In genomic region chr1:155208406-155208655, GRCh38 we compare ENCODE assay signal across 8 cellular contexts. TPM values are rescaled to one million over a fixed set of nuclear protein-coding genes. Genes with fewer than 3 reads are reported as not detected.
DNase-seq lines count a peak whose midpoint lies in the region; TF ChIP-seq lines count a peak whose summit lies in the region.

No MANE protein-coding gene starts in this region.

- H3K4me1 Mint-ChIP-seq in progenitor cell of endocrine pancreas (ENCODE audit: low read depth), result peaks cover 19% of the 10 kb centered on the region

- peaks cover 36% of the 10 kb centered on the region for H3K4me1 ChIP-seq in DOHH2 (ENCODE audit: control insufficient read depth, low read length)
- peaks cover 26% of the 10 kb centered on the region for H3K4me1 ChIP-seq in PC-9 (replicated peaks; ENCODE audit: insufficient read depth)

- H3K4me2 ChIP-seq in DOHH2 (ENCODE audit: low read length) (peak overlapping the region; percentile 93), PC-9 (peak overlapping the region; percentile 98)

- no TSS peak for BruUV-seq in PC-9 (replicated peaks; lab: Mats Ljungman, UMichigan)

- H3F3A ChIP-seq in DOHH2 (ENCODE audit: control insufficient read depth, insufficient read depth), result peaks cover 5% of the 10 kb centered on the region
- H3F3A ChIP-seq in PC-9 (ENCODE audit: insufficient read depth, low read depth), result peaks cover 11% of the 10 kb centered on the region; the same call in 1 of the 2 replicates

- no peaks in the 10 kb centered on the region for H3K9me2 ChIP-seq in DOHH2 (replicated peaks; ENCODE audit: control insufficient read depth, low read length)
- no peaks in the 10 kb centered on the region for H3K9me2 ChIP-seq in PC-9 (ENCODE audit: insufficient read depth)

- H3K9me3 Mint-ChIP-seq in progenitor cell of endocrine pancreas (ENCODE audit: low read depth), result no peaks in the 10 kb centered on the region

- H4K20me1 ChIP-seq in DOHH2 (ENCODE audit: control insufficient read depth, insufficient read depth, low read depth, low read length), result no peaks in the 10 kb centered on the region
- H4K20me1 ChIP-seq in PC-9 (ENCODE audit: insufficient read depth), result no peaks in the 10 kb centered on the region

- H3K27me3 ChIP-seq in DOHH2 (ENCODE audit: control insufficient read depth, low read length) (no peaks in the 10 kb centered on the region), PC-9 (ENCODE audit: insufficient read depth, low read depth) (no peaks in the 10 kb centered on the region)

- CTCF ChIA-PET in PC-9 (lab: Charles Lee), result interaction anchor here (0.7 to 1.0 kb wide), 2 partner anchors 15 to 18 kb away, joined by 3 read pairs; no protein-coding TSS in a partner anchor

- peak overlapping the region; percentile 91 for H2AFZ ChIP-seq in PC-9

- peaks cover 11% of the 10 kb centered on the region for H3K79me2 ChIP-seq in DOHH2 (ENCODE audit: control insufficient read depth, low read length)
- peaks cover 18% of the 10 kb centered on the region for H3K79me2 ChIP-seq in PC-9 (ENCODE audit: low read depth)

- H3K36me3 ChIP-seq in DOHH2 (ENCODE audit: control insufficient read depth, low read length) (peaks cover 4% of the 10 kb centered on the region), PC-9 (ENCODE audit: low read depth) (no peaks in the 10 kb centered on the region)

- intact Hi-C loops in PC-9 (cut with micrococcal nuclease; ENCODE audit: unreplicated experiment), result loop anchor here (1.0 kb wide), 1 partner anchor 35 kb away; the partner anchor contains the start of genes KRTCAP2 and TRIM46

- H3K4me3 ChIP-seq in DOHH2 (ENCODE audit: low read length) (peak overlapping the region; percentile 97), PC-9 (peak overlapping the region; percentile 78), epithelial cell of proximal tubule (ENCODE audit: low read depth, low read length) (peak overlapping the region; percentile 100)

- TF ChIP-seq CTCF in DOHH2 (IDR thresholded peaks at IDR 0.05; ENCODE audit: low read depth, low read length, poor library complexity, severe bottlenecking) (no peak), PC-9 (conservative IDR thresholded peaks at IDR 0.05) (no peak), epithelial cell of proximal tubule (conservative IDR thresholded peaks at IDR 0.05; ENCODE audit: low read depth, low read length) (no peak), progenitor cell of endocrine pancreas (IDR thresholded peaks at IDR 0.05; ENCODE audit: unreplicated experiment) (no peak)

- H3K27me3 Mint-ChIP-seq in progenitor cell of endocrine pancreas, result no peaks in the 10 kb centered on the region

- DNase-seq in PC-9, result no peak
- no peak for DNase-seq in epithelial cell of proximal tubule (ENCODE audit: low read depth)
- no peak for DNase-seq in progenitor cell of endocrine pancreas (ENCODE audit: low spot score, unreplicated experiment)
- no peak for DNase-seq in Kasumi-1 (lab: John Stamatoyannopoulos, UW)
- DNase-seq in HPDE6-E6E7 (ENCODE audit: extremely low spot score), result no peak
- DNase-seq in NOMO-1 treated with dmso at 0.1 percent for 144 hours (lab: John Stamatoyannopoulos, UW; ENCODE audit: unreplicated experiment), result no peak
- no peak for DNase-seq in NCI-H1930 (lab: John Stamatoyannopoulos, UW)

- H3K9me3 ChIP-seq in DOHH2 (ENCODE audit: control insufficient read depth, insufficient read depth, low read length), result no peaks in the 10 kb centered on the region
- H3K9me3 ChIP-seq in PC-9 (ENCODE audit: insufficient read depth, low read depth), result no peaks in the 10 kb centered on the region

- H3K27ac Mint-ChIP-seq in progenitor cell of endocrine pancreas, result peak overlapping the region; percentile 95

- POLR2A ChIA-PET in PC-9 (lab: Charles Lee; ENCODE audit: unreplicated experiment), result interaction anchor here (0.6 to 0.7 kb wide), 3 partner anchors 18 to 100 kb away, joined by 3 to 5 read pairs (median 4); partner anchors contain the start of gene FDPS

- H3K36me3 Mint-ChIP-seq in progenitor cell of endocrine pancreas (ENCODE audit: insufficient read depth), result peaks cover 1% of the 10 kb centered on the region

- peak overlapping the region; percentile 76 for H3K27ac ChIP-seq in DOHH2 (ENCODE audit: low read depth, low read length)
- peak overlapping the region; percentile 74; the same call in 1 of the 2 replicates for H3K27ac ChIP-seq in PC-9

- peak overlapping the region; percentile 90 for H3K4me3 Mint-ChIP-seq in progenitor cell of endocrine pancreas (ENCODE audit: low read depth)

RNA-seq across cellular contexts. Expression of gene MTX1, which starts 0.2 kb away (rescaled TPM):
- 56.1 and 68.9 TPM in 2 replicates for total RNA-seq in PC-9 (2021)
- total RNA-seq in epithelial cell of proximal tubule, result 75.2 and 132 TPM in 2 replicates
- total RNA-seq in progenitor cell of endocrine pancreas, result 38.1 and 38.7 TPM in 2 replicates

RNA-seq across cellular contexts. Expression of gene THBS3, which starts 0.6 kb away (rescaled TPM):
- total RNA-seq in PC-9 (2021) (45.4 and 58.8 TPM in 2 replicates), epithelial cell of proximal tubule (4.9 and 13.2 TPM in 2 replicates), progenitor cell of endocrine pancreas (46.0 and 52.2 TPM in 2 replicates)

RNA-seq across cellular contexts. Expression of gene TRIM46, which starts 34.7 kb away (rescaled TPM):
- 6.0 and 6.2 TPM in 2 replicates for total RNA-seq in PC-9 (2021)
- total RNA-seq in epithelial cell of proximal tubule, result 3.4 and 9.4 TPM in 2 replicates
- total RNA-seq in progenitor cell of endocrine pancreas, result 21.1 and 25.7 TPM in 2 replicates

RNA-seq across cellular contexts. Expression of gene KRTCAP2, which starts 35.2 kb away (rescaled TPM):
- total RNA-seq in PC-9 (2021) (112 and 156 TPM in 2 replicates), epithelial cell of proximal tubule (170 and 193 TPM in 2 replicates), progenitor cell of endocrine pancreas (146 and 149 TPM in 2 replicates)

RNA-seq across cellular contexts. Expression of gene ENTREP3, which starts 47.0 kb away (rescaled TPM):
- total RNA-seq in PC-9 (2021) (56.9 and 60.8 TPM in 2 replicates), epithelial cell of proximal tubule (10.8 and 15.9 TPM in 2 replicates), progenitor cell of endocrine pancreas (58.4 and 59.0 TPM in 2 replicates)
